In the genomic region with DNA sequence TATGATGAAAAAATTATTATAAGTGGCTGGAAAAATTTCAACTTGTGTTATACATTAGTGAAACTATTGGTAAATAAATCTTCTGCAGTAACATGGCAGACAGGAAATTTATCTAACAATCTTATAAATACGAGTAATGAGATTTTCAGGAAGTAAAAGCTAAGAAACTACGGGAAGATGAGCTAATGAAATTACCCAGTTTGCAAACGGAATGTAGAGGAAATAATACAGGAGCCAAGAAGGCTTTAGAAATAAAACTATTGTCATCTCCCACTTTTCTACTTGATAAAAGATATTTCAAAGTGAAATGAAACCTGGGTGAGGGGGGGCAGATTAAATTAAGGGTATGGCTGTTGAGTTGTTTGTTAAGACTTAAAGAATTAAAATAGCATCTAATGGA, we compare ENCODE assay signal across 9 cellular contexts.
"Had no signal": no experiment of that assay in that cellular context is flagged by ENCODE, and none has a peak within 500 bp of the region (broad histone marks: within the 10 kb centered on the region; RNA-seq: fewer than 3 reads in every experiment).

No MANE protein-coding gene starts in this region.

- H3K4me1 ChIP-seq: HAP-1 had no signal

- H3K4me3 ChIP-seq: GM23248, GM23338, HAP-1 had no signal

- H3K27ac Mint-ChIP-seq: GM23338, H9, HFFc6 had no signal

- H3K4me2 ChIP-seq: GM23338 had no signal

- H3K9me3 Mint-ChIP-seq: GM23338 had no signal

- ATAC-seq: GM23338, HCT116 had no signal

- H3K9me3 ChIP-seq: HAP-1 had no signal

- DNase-seq: GOT3, H7, H9, HCEC 1CT, HFFc6 had no signal

- H3K9ac ChIP-seq: GM23248 had no signal

- H2AFZ ChIP-seq: GM23248, GM23338 had no signal

- H3K4me3 Mint-ChIP-seq: GM23338, H9, HFFc6 had no signal

- H3K27ac ChIP-seq: GM23248 had no signal

- H3K4me1 Mint-ChIP-seq: GM23338, H9 had no signal

- H3K36me3 ChIP-seq: HAP-1 had no signal
